Comparison of ENCODE assay signal across 8 cellular contexts in the genomic region with DNA sequence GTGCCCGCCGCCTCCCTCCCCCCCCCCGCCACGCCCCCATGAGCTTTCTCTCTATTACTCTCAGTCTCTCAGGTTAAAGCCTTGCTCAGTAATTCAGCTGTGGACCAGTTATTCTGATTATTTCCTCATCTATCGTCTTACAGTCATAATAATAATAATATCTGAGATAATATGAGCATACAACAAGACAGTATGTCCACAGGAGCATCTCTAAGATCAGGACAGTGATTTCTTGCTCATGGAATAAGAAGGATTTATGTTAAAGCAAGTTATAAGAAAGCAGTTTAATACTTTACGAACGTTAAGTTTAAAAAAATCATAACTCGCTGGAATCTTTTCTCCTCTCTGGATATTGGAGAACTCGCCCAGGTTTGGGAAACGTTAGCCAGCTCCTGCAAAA. TPM values are rescaled to one million over a fixed set of nuclear protein-coding genes. Genes with fewer than 3 reads are reported as not detected.
DNase-seq lines count a peak whose midpoint lies in the region; ATAC-seq and TF ChIP-seq lines count a peak whose summit lies in the region.

No MANE protein-coding gene starts in this region.

- intact Hi-C loops in heart left ventricle (cut with DNase I) (loop anchor here in 7 of 10 donors (5.0 to 10.0 kb wide), 4 partner anchors 54 to 59 kb away; no protein-coding TSS in a partner anchor), Right ventricle myocardium superior (cut with DNase I) (no loop called here), colonic mucosa (cut with DNase I) (loop anchor here (10.0 kb wide), 1 partner anchor 56 kb away; no protein-coding TSS in a partner anchor), uterus (cut with DNase I; ENCODE audit: low total_unique reads) (no loop called here)

- H3K36me3 ChIP-seq in heart left ventricle, result peaks cover 0 to 3% (median 0%) of the 10 kb centered on the region in 9 donors
- H3K36me3 ChIP-seq in colonic mucosa, result no peaks in the 10 kb centered on the region
- H3K36me3 ChIP-seq in mucosa of rectum (ENCODE audit: control insufficient read depth in 2 of 2, insufficient read depth in 2 of 2, low read length in 2 of 2), result no peaks in the 10 kb centered on the region
- no peaks in the 10 kb centered on the region for H3K36me3 ChIP-seq in uterus

- DNase-seq in heart left ventricle, result no peak
- DNase-seq in Right ventricle myocardium superior, result no peak
- DNase-seq in colonic mucosa, result no peak
- no peak for DNase-seq in uterus
- no peak for DNase-seq in LoVo (ENCODE audit: low spot score)

- no peaks in the 10 kb centered on the region for H3K27me3 ChIP-seq in heart left ventricle
- no peaks in the 10 kb centered on the region for H3K27me3 ChIP-seq in colonic mucosa
- H3K27me3 ChIP-seq in mucosa of rectum (ENCODE audit: control insufficient read depth in 2 of 2, insufficient read depth in 2 of 2, low read length in 2 of 2), result no peaks in the 10 kb centered on the region
- H3K27me3 ChIP-seq in uterus, result no peaks in the 10 kb centered on the region

- peak overlapping the region; percentile 35 to 73 (median 58) for H3K4me3 ChIP-seq in heart left ventricle
- peak overlapping the region; percentile 44 for H3K4me3 ChIP-seq in colonic mucosa
- peak overlapping the region; percentile 65 to 75 for H3K4me3 ChIP-seq in mucosa of rectum (ENCODE audit: low read length in 2 of 2)
- peak overlapping the region; percentile 40 to 51 for H3K4me3 ChIP-seq in uterus

- H3K27ac ChIP-seq in heart left ventricle, result peak overlapping the region; percentile 82 to 97 (median 93)
- peak overlapping the region; percentile 52 for H3K27ac ChIP-seq in colonic mucosa
- peak overlapping the region; percentile 68 to 74 for H3K27ac ChIP-seq in mucosa of rectum (ENCODE audit: low read depth in 2 of 2, low read length in 2 of 2)
- H3K27ac ChIP-seq in uterus, result peak overlapping the region; percentile 87 to 95

- no peak for TF ChIP-seq CTCF in heart left ventricle (IDR thresholded peaks at IDR 0.05)
- no peak for TF ChIP-seq CTCF in colonic mucosa (IDR thresholded peaks at IDR 0.05)
- no peak for TF ChIP-seq CTCF in uterus (IDR thresholded peaks at IDR 0.05)

- peaks cover 5 to 73% (median 53%) of the 10 kb centered on the region in 12 donors for H3K4me1 ChIP-seq in heart left ventricle
- no peaks in the 10 kb centered on the region for H3K4me1 ChIP-seq in colonic mucosa
- peaks cover 11 to 22% of the 10 kb centered on the region in 2 donors for H3K4me1 ChIP-seq in mucosa of rectum (ENCODE audit: control insufficient read depth in 2 of 2, insufficient read depth in 2 of 2, low read length in 2 of 2)
- H3K4me1 ChIP-seq in uterus, result no peaks in the 10 kb centered on the region

- peak overlapping the region; percentile 64 to 66 for H3K9ac ChIP-seq in colonic mucosa (ENCODE audit: low read depth in 2 of 2, low read length in 2 of 2)
- peak overlapping the region; percentile 41 to 74 for H3K9ac ChIP-seq in mucosa of rectum (ENCODE audit: low read depth in 1 of 2, low read length in 2 of 2)

- H3K9me3 ChIP-seq in heart left ventricle (no peaks in the 10 kb centered on the region), colonic mucosa (no peaks in the 10 kb centered on the region), mucosa of rectum (ENCODE audit: control insufficient read depth in 2 of 2, low read length in 2 of 2) (no peaks in the 10 kb centered on the region), uterus (no peaks in the 10 kb centered on the region)

- ATAC-seq in heart left ventricle, result no peak
- no peak for ATAC-seq in Right ventricle myocardium superior (ENCODE audit: poor library complexity)
- ATAC-seq in HG02759 (IDR thresholded peaks at IDR 0.05; ENCODE audit: unreplicated experiment), result no peak
- no peak for ATAC-seq in GM18873 (IDR thresholded peaks at IDR 0.05; ENCODE audit: low FRiP score, unreplicated experiment)

- 8 to 10% (median 8%) methylated on average over 10 of the region's 10 CpGs for WGBS in heart left ventricle, 4 donors

- no peak for TF ChIP-seq POLR2A in heart left ventricle (IDR thresholded peaks at IDR 0.05)
- TF ChIP-seq POLR2A in uterus (IDR thresholded peaks at IDR 0.05), result no peak

RNA-seq across cellular contexts. Expression of gene LMCD1, which starts 0.7 kb away (rescaled TPM):
- total RNA-seq in heart left ventricle (100 to 1,000 TPM in 1 of 9 donors, 10 to 100 TPM in 8; 36.8 to 382 (median 54.6) TPM), Right ventricle myocardium superior (49.6 TPM), colonic mucosa (1 to 10 TPM; 5.5 to 7.6 TPM), uterus (100 to 1,000 TPM in 2 of 4 donors, 10 to 100 TPM in 2; 70.9 to 163 (median 115) TPM)
- 100 to 1,000 TPM in 1 of 2 donors, 10 to 100 TPM in 1; 34.9 to 661 TPM for polyA plus RNA-seq in heart left ventricle

Comparison
In these comparisons a context has a peak if more than half of its experiments do, and no peak if none do; other contexts are left out.
1. intact Hi-C loops: an anchor here in heart left ventricle (5.0 to 10.0 kb wide) and colonic mucosa (10.0 kb wide); none called in Right ventricle myocardium superior and uterus.